19 cellular contexts compared by ENCODE assay signal in the genomic region with DNA sequence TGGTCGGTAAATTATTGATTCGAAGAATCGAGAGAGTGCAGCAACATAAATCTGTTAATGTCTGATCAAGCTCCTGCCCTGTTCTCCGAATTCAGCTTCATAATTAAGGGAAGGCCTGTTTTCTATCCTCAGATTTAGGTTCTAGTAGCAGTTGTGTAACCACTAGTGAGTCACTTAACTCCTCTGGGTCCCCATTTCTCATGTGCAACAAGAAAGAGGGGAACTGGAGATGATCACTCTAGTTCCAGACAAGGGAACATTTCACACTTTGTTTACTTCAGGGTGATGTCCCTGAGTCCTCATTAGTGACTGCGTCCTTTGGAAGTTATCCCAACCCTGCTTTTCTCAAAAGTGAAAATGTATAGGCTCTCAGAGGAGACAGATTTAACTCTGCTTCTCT.
DNase-seq lines count a peak whose midpoint lies in the region; ATAC-seq and TF ChIP-seq lines count a peak whose summit lies in the region.
"Had no signal": no experiment of that assay in that cellular context is flagged by ENCODE, and none has a peak within 500 bp of the region (broad histone marks: within the 10 kb centered on the region; RNA-seq: fewer than 3 reads in every experiment).

No MANE protein-coding gene starts in this region.

- no peaks in the 10 kb centered on the region for H3K36me3 Mint-ChIP-seq in stimulated activated memory B cell treated with anti-CD40 and anti-IgM and Interleukin-4, amounts not matched to agents 10 μg/mL and 1 μg/mL and 100 μg/mL, for 72 hours
- H3K36me3 Mint-ChIP-seq: activated naive CD8-positive, alpha-beta T cell treated with anti-CD3 and anti-CD28 coated beads, Interleukin-2, amount 10 ng/mL, durations not matched to agents 7 days and 5 days; CD8-positive, alpha-beta T cell; IgD-negative memory B cell; type B pancreatic cell had no signal

- H3K9me3 Mint-ChIP-seq in stimulated activated memory B cell treated with anti-CD40 and anti-IgM and Interleukin-4, amounts not matched to agents 10 μg/mL and 1 μg/mL and 100 μg/mL, for 72 hours: no peaks in the 10 kb centered on the region
- H3K9me3 Mint-ChIP-seq: activated naive CD8-positive, alpha-beta T cell treated with anti-CD3 and anti-CD28 coated beads, Interleukin-2, amount 10 ng/mL, durations not matched to agents 7 days and 5 days; CD8-positive, alpha-beta T cell; IgD-negative memory B cell; T-helper 1 cell treated with Interleukin-12 subunit alpha and Interleukin-12 subunit beta and Interleukin-4 antibody, amounts not matched to agents 30 μg/mL and 1 μg/mL, for 36 hours; type B pancreatic cell had no signal

- no peak overlapping the region for H3K4me3 ChIP-seq in right cardiac atrium (ENCODE audit: low read length)
- H3K4me3 ChIP-seq: colonic mucosa, ovary had no signal

- no peak overlapping the region for H3K27ac ChIP-seq in right cardiac atrium (ENCODE audit: low read length)
- H3K27ac ChIP-seq: colonic mucosa, ovary had no signal

- no peak overlapping the region for H3K4me3 Mint-ChIP-seq in stimulated activated memory B cell treated with anti-CD40 and anti-IgM and Interleukin-4, amounts not matched to agents 10 μg/mL and 1 μg/mL and 100 μg/mL, for 72 hours
- H3K4me3 Mint-ChIP-seq: activated naive CD8-positive, alpha-beta T cell treated with anti-CD3 and anti-CD28 coated beads, Interleukin-2, amount 10 ng/mL, durations not matched to agents 7 days and 5 days; CD8-positive, alpha-beta T cell; IgD-negative memory B cell; T-helper 1 cell treated with Interleukin-12 subunit alpha and Interleukin-12 subunit beta and Interleukin-4 antibody, amounts not matched to agents 30 μg/mL and 1 μg/mL, for 36 hours; type B pancreatic cell had no signal

- intact Hi-C loops in right cardiac atrium (cut with DNase I): no loop called here

- no peaks in the 10 kb centered on the region for H3K4me1 ChIP-seq in right cardiac atrium (ENCODE audit: control insufficient read depth, insufficient read depth, low read length)
- H3K4me1 ChIP-seq: colonic mucosa had no signal

- WGBS in right cardiac atrium: 80% methylated on average over 5 of the region's 5 CpGs

- ATAC-seq in right cardiac atrium: peak; percentile 85 to 92
- ATAC-seq in stimulated activated memory B cell treated with anti-CD40 and anti-IgM and Interleukin-4, amounts not matched to agents 10 μg/mL and 1 μg/mL and 100 μg/mL, for 72 hours: no peak
- ATAC-seq: CD8-positive, alpha-beta T cell had no signal

- DNase-seq in LHCN-M2 (ENCODE audit: low read depth): peak; percentile 67
- DNase-seq in amniotic epithelial cell (ENCODE audit: low read depth): peak; percentile 68
- no peak for DNase-seq in right cardiac atrium
- peak; percentile 74 for DNase-seq in stromal cell of bone marrow (ENCODE audit: low read depth)
- DNase-seq in GM10266 (ENCODE audit: extremely low spot score): no peak
- no peak for DNase-seq in stimulated activated naive CD4-positive, alpha-beta T cell treated with Interleukin-2 at 50 U/mL for 16 hours (lab: John Stamatoyannopoulos, UW)
- DNase-seq: activated CD4-positive, alpha-beta T cell treated with anti-CD3 and anti-CD28 coated beads for 48 hours; activated naive CD8-positive, alpha-beta T cell treated with anti-CD3 and anti-CD28 coated beads, Interleukin-2, amount 10 ng/mL, durations not matched to agents 7 days and 5 days; CD8-positive, alpha-beta T cell; colonic mucosa; erythroblast; midbrain; NCI-H1694 treated with DMSO at 0.1 percent for 48 hours; NCI-H526; ovary had no signal

- no peaks in the 10 kb centered on the region for H3K27me3 ChIP-seq in right cardiac atrium (ENCODE audit: control insufficient read depth, insufficient read depth)
- H3K27me3 ChIP-seq: colonic mucosa, ovary had no signal

- no peaks in the 10 kb centered on the region for H3K4me1 Mint-ChIP-seq in stimulated activated memory B cell treated with anti-CD40 and anti-IgM and Interleukin-4, amounts not matched to agents 10 μg/mL and 1 μg/mL and 100 μg/mL, for 72 hours
- H3K4me1 Mint-ChIP-seq: activated naive CD8-positive, alpha-beta T cell treated with anti-CD3 and anti-CD28 coated beads, Interleukin-2, amount 10 ng/mL, durations not matched to agents 7 days and 5 days; IgD-negative memory B cell had no signal

- no peak overlapping the region for H3K27ac Mint-ChIP-seq in stimulated activated memory B cell treated with anti-CD40 and anti-IgM and Interleukin-4, amounts not matched to agents 10 μg/mL and 1 μg/mL and 100 μg/mL, for 72 hours
- H3K27ac Mint-ChIP-seq: activated naive CD8-positive, alpha-beta T cell treated with anti-CD3 and anti-CD28 coated beads, Interleukin-2, amount 10 ng/mL, durations not matched to agents 7 days and 5 days; CD8-positive, alpha-beta T cell; IgD-negative memory B cell; T-helper 1 cell treated with Interleukin-12 subunit alpha and Interleukin-12 subunit beta and Interleukin-4 antibody, amounts not matched to agents 30 μg/mL and 1 μg/mL, for 36 hours; type B pancreatic cell had no signal

- H3K27me3 Mint-ChIP-seq in stimulated activated memory B cell treated with anti-CD40 and anti-IgM and Interleukin-4, amounts not matched to agents 10 μg/mL and 1 μg/mL and 100 μg/mL, for 72 hours: no peaks in the 10 kb centered on the region
- H3K27me3 Mint-ChIP-seq: IgD-negative memory B cell, type B pancreatic cell had no signal

- no peak for TF ChIP-seq CTCF in GM10266 (IDR thresholded peaks at IDR 0.05; ENCODE audit: control insufficient read depth, insufficient read depth, low read depth, missing control alignments)

- no peaks in the 10 kb centered on the region for H3K9me3 ChIP-seq in right cardiac atrium (ENCODE audit: control insufficient read depth, low read length)
- H3K9me3 ChIP-seq: colonic mucosa, ovary had no signal

Comparison
In these comparisons a context has a peak if more than half of its experiments do, and no peak if none do; other contexts are left out.
1. DNase-seq: peak in LHCN-M2 (single experiment), amniotic epithelial cell (single experiment) and stromal cell of bone marrow (single experiment); none in right cardiac atrium (0 of 3), GM10266 (single experiment) and stimulated activated naive CD4-positive, alpha-beta T cell treated with Interleukin-2 at 50 U/mL for 16 hours (single experiment).